ENCODE assay signal across 9 cellular contexts in the genomic region with DNA sequence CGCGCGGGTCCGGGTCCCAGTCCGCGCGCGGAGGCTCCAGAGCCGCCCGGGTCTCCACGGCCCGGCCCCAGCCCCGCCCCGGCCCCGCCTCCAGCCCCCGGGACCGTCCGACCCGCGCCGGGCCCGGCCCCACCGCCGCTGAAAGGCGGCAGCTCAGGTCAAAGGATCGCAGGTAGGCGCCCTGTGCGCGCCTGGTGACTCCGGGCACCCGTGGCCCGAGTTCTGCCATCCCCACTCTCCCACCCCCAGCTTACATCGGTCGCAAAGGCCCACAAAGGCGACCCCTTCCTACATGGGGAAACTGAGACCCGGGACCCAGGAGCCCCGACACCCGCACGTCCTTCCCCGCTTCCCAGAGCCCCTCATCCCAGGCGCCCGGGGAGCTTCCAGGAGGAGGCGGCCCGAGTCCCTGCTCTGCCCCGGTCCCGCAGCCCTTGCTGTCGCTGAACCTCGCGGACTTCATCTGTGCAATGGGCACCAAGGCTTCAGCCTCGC. TPM values are rescaled to one million over a fixed set of nuclear protein-coding genes. Genes with fewer than 3 reads are reported as not detected.
DNase-seq lines count a peak whose midpoint lies in the region; ATAC-seq lines count a peak whose summit lies in the region.
"Had no signal": no experiment of that assay in that cellular context is flagged by ENCODE, and none has a peak within 500 bp of the region (broad histone marks: within the 10 kb centered on the region; RNA-seq: fewer than 3 reads in every experiment).

TSS of gene TMEM200B (minus strand) at position 33 of the 495 bp plus-strand sequence. CDS start 2,075 bp downstream, outside the sequence.

- H3K4me1 ChIP-seq in iPS-20b (ENCODE audit: insufficient read depth, low read length) = peaks cover 5% of the 10 kb centered on the region; the same call in 1 of the 2 replicates

- H3K27me3 ChIP-seq in iPS-20b (ENCODE audit: insufficient read depth, low read length) = peaks cover 60% of the 10 kb centered on the region

- H3K27ac Mint-ChIP-seq in activated naive CD8-positive, alpha-beta T cell treated with anti-CD3 and anti-CD28 coated beads for 36 hours = no peak within 1 kb of the TSS

- H3K4me3 Mint-ChIP-seq in activated naive CD8-positive, alpha-beta T cell treated with anti-CD3 and anti-CD28 coated beads for 36 hours = peak within 1 kb of the TSS; percentile 77

- 0 out of 2 replicates have a peak, but pooled peaks cover 1% of the 10 kb centered on the region for H3K36me3 ChIP-seq in iPS-20b (ENCODE audit: insufficient read depth, low read depth, low read length)

- H3K27ac ChIP-seq in iPS-20b (ENCODE audit: low read length) = no peak within 1 kb of the TSS
- H3K27ac ChIP-seq: 22Rv1 had no signal

- no peaks in the 10 kb centered on the region for H3K9me3 Mint-ChIP-seq in activated naive CD8-positive, alpha-beta T cell treated with anti-CD3 and anti-CD28 coated beads for 36 hours

- peaks cover 29% of the 10 kb centered on the region for H3K27me3 Mint-ChIP-seq in activated naive CD8-positive, alpha-beta T cell treated with anti-CD3 and anti-CD28 coated beads for 36 hours

- peak within 1 kb of the TSS; percentile 75 for H3K4me3 ChIP-seq in iPS-20b (ENCODE audit: low read length)

- peaks cover 4% of the 10 kb centered on the region for H3K4me1 Mint-ChIP-seq in activated naive CD8-positive, alpha-beta T cell treated with anti-CD3 and anti-CD28 coated beads for 36 hours

- peak; percentile 39 for DNase-seq in DMS 273 (lab: John Stamatoyannopoulos, UW; ENCODE audit: unreplicated experiment)
- DNase-seq in DMS 273 treated with DMSO at 0.1 percent for 48 hours (lab: John Stamatoyannopoulos, UW) = no peak
- DNase-seq in activated naive CD8-positive, alpha-beta T cell treated with anti-CD3 and anti-CD28 coated beads for 36 hours = peak; percentile 25
- DNase-seq in stimulated activated naive CD8-positive, alpha-beta T cell treated with anti-CD3 and anti-CD28 coated beads, Interleukin-15, Interleukin-2, amounts not matched to agents 100 U/mL and 50 U/mL, for 24 hours = peak; percentile 44
- no peak for DNase-seq in stimulated activated CD4-positive, alpha-beta T cell treated with anti-CD3 and anti-CD28 coated beads, Interleukin-4, amount 100 ng/mL, for 24 hours
- DNase-seq in stimulated activated CD4-positive, alpha-beta T cell treated with anti-CD3 and anti-CD28 coated beads, Interleukin-12 subunit alpha, Interleukin-12 subunit beta, amount 100 ng/mL, for 4 hours = no peak
- DNase-seq in NCI-H2196 (lab: John Stamatoyannopoulos, UW; ENCODE audit: unreplicated experiment) = no peak

- H3K9me3 ChIP-seq in iPS-20b (ENCODE audit: insufficient read depth, low read depth, low read length) = no peaks in the 10 kb centered on the region

- peak within 1 kb of the TSS; percentile 68 for H3K9ac ChIP-seq in iPS-20b (ENCODE audit: low read depth, low read length)

- no peak for ATAC-seq in stimulated activated naive CD8-positive, alpha-beta T cell treated with anti-CD3 and anti-CD28 coated beads, Interleukin-15, Interleukin-2, amounts not matched to agents 100 U/mL and 50 U/mL, for 24 hours

- H3K36me3 Mint-ChIP-seq in activated naive CD8-positive, alpha-beta T cell treated with anti-CD3 and anti-CD28 coated beads for 36 hours = peaks cover 4% of the 10 kb centered on the region

RNA-seq across cellular contexts. Expression of gene TMEM200B, which starts in this region (rescaled TPM):
- total RNA-seq in activated naive CD8-positive, alpha-beta T cell treated with anti-CD3 and anti-CD28 coated beads for 36 hours = under 1 TPM; 0.90 to 0.99 TPM

Comparison
In these comparisons a context has a peak if more than half of its experiments do, and no peak if none do; other contexts are left out.
1. DNase-seq: peak in DMS 273 (single experiment) and stimulated activated naive CD8-positive, alpha-beta T cell treated with anti-CD3 and anti-CD28 coated beads, Interleukin-15, Interleukin-2, amounts not matched to agents 100 U/mL and 50 U/mL, for 24 hours (single experiment); none in DMS 273 treated with DMSO at 0.1 percent for 48 hours (single experiment), stimulated activated CD4-positive, alpha-beta T cell treated with anti-CD3 and anti-CD28 coated beads, Interleukin-4, amount 100 ng/mL, for 24 hours (single experiment), stimulated activated CD4-positive, alpha-beta T cell treated with anti-CD3 and anti-CD28 coated beads, Interleukin-12 subunit alpha, Interleukin-12 subunit beta, amount 100 ng/mL, for 4 hours (single experiment) and NCI-H2196 (single experiment).
2. Peak in DNase-seq in activated naive CD8-positive, alpha-beta T cell treated with anti-CD3 and anti-CD28 coated beads for 36 hours; RNA of the gene not detected or under 1 TPM.